ENCODE assay signal across 19 cellular contexts in genomic region chr16:1572664-1573063, GRCh38. TPM values are rescaled to one million over a fixed set of nuclear protein-coding genes. Genes with fewer than 3 reads are reported as not detected.
"Had no signal": no experiment of that assay in that cellular context is flagged by ENCODE, and none has a peak within 500 bp of the region (broad histone marks: within the 10 kb centered on the region; RNA-seq: fewer than 3 reads in every experiment).

No MANE protein-coding gene starts in this region.

- H3K9me3 ChIP-seq: gastrocnemius medialis, heart right ventricle, lower lobe of right lung, ovary, thyroid gland had no signal

- H3K4me1 ChIP-seq: gastrocnemius medialis, heart right ventricle, lower lobe of right lung, thyroid gland had no signal

- H3K4me1 Mint-ChIP-seq: mesothelial cell of epicardium, nephron progenitor cell had no signal

- DNase-seq: activated CD4-positive, alpha-beta T cell treated with anti-CD3 and anti-CD28 coated beads for 1 hour; activated CD4-positive, alpha-beta T cell treated with anti-CD3 and anti-CD28 coated beads, Interleukin-2, amount 50 U/mL, for 4 hours; activated effector memory CD4-positive, alpha-beta T cell treated with Interleukin-2 at 50 U/mL for 16 hours; activated naive CD4-positive, alpha-beta T cell treated with anti-CD3 and anti-CD28 coated beads, Interleukin-2, amount 50 U/mL, for 16 hours; activated T-cell treated with anti-CD3 and anti-CD28 coated beads, Interleukin-2, amount 50 U/mL, for 1 hour; gastrocnemius medialis; heart right ventricle; left colon; lower lobe of right lung; nephron progenitor cell; ovary; retina; stimulated activated CD4-positive, alpha-beta T cell treated with anti-CD3 and anti-CD28 coated beads, Interleukin-12 subunit alpha, Interleukin-12 subunit beta, amount 100 ng/mL, for 4 hours; stimulated activated naive B cell treated with anti-CD40 and anti-IgM and Interleukin-4, amounts not matched to agents 10 μg/mL and 1 μg/mL and 100 μg/mL, for 72 hours; thyroid gland had no signal

- H3K27ac Mint-ChIP-seq: mesothelial cell of epicardium; stimulated activated naive B cell treated with anti-CD40 and anti-IgM and Interleukin-4, amounts not matched to agents 10 μg/mL and 1 μg/mL and 100 μg/mL, for 72 hours; T-helper 2 cell treated with Interferon-gamma antibody and Interleukin-4, amounts not matched to agents 5 μg/mL and 100 μg/mL, for 36 hours had no signal

- H3K9me3 Mint-ChIP-seq: mesothelial cell of epicardium; nephron progenitor cell; T-helper 2 cell treated with Interferon-gamma antibody and Interleukin-4, amounts not matched to agents 5 μg/mL and 100 μg/mL, for 36 hours had no signal

- H3K27ac ChIP-seq: epithelial cell of prostate, gastrocnemius medialis, heart right ventricle, lower lobe of right lung, ovary, thyroid gland had no signal

- ATAC-seq: gastrocnemius medialis; heart right ventricle; left colon; lower lobe of right lung; stimulated activated naive B cell treated with anti-CD40 and anti-IgM and Interleukin-4, amounts not matched to agents 10 μg/mL and 1 μg/mL and 100 μg/mL, for 72 hours had no signal

- H3K27me3 ChIP-seq: gastrocnemius medialis, heart right ventricle, ovary, thyroid gland had no signal

- H3K36me3 ChIP-seq: gastrocnemius medialis, ovary had no signal

- H3K4me3 ChIP-seq: gastrocnemius medialis, heart right ventricle, lower lobe of right lung, ovary, thyroid gland had no signal

- FAIRE-seq: astrocyte had no signal

- H3K27me3 Mint-ChIP-seq: stimulated activated naive B cell treated with anti-CD40 and anti-IgM and Interleukin-4, amounts not matched to agents 10 μg/mL and 1 μg/mL and 100 μg/mL, for 72 hours had no signal

- H3K4me3 Mint-ChIP-seq: mesothelial cell of epicardium; nephron progenitor cell; stimulated activated naive B cell treated with anti-CD40 and anti-IgM and Interleukin-4, amounts not matched to agents 10 μg/mL and 1 μg/mL and 100 μg/mL, for 72 hours; T-helper 2 cell treated with Interferon-gamma antibody and Interleukin-4, amounts not matched to agents 5 μg/mL and 100 μg/mL, for 36 hours had no signal

RNA-seq across cellular contexts. Expression of gene TMEM204, which starts 39.2 kb away (rescaled TPM):
- total RNA-seq: astrocyte had no signal
